In genomic region chr2:200865736-200865995, GRCh38 we compare ENCODE assay signal across 18 cellular contexts. TPM values are rescaled to one million over a fixed set of nuclear protein-coding genes. Genes with fewer than 3 reads are reported as not detected.
A peak's percentile ranks its signal among the peaks of the same experiment; 100 is the strongest.
DNase-seq lines count a peak whose midpoint lies in the region; ATAC-seq and TF ChIP-seq lines count a peak whose summit lies in the region.
"Had no signal": no experiment of that assay in that cellular context is flagged by ENCODE, and none has a peak within 500 bp of the region (broad histone marks: within the 10 kb centered on the region; RNA-seq: fewer than 3 reads in every experiment).

No MANE protein-coding gene starts in this region.

- H3K36me3 ChIP-seq in cardiac muscle cell: peaks cover 9% of the 10 kb centered on the region
- peaks cover 3% of the 10 kb centered on the region; the same call in 1 of the 2 replicates for H3K36me3 ChIP-seq in GM23338 (ENCODE audit: insufficient read depth)

- no peaks in the 10 kb centered on the region for H3K9me2 ChIP-seq in GM23338 (ENCODE audit: insufficient read depth)

- H3K4me1 ChIP-seq in cardiac muscle cell (ENCODE audit: low read depth) (peaks cover 20% of the 10 kb centered on the region), GM23338 (ENCODE audit: insufficient read depth) (peaks cover 18% of the 10 kb centered on the region), foreskin keratinocyte (no peaks in the 10 kb centered on the region)

- no peak overlapping the region for H3K4me3 ChIP-seq in cardiac muscle cell
- H3K4me3 ChIP-seq in GM23338: no peak overlapping the region
- H3K4me3 ChIP-seq: body of pancreas had no signal

- H3K36me3 Mint-ChIP-seq in GM23338 (ENCODE audit: low read depth): peaks cover 17% of the 10 kb centered on the region
- H3K36me3 Mint-ChIP-seq in immature natural killer cell: peaks cover 15 to 19% (median 19%) of the 10 kb centered on the region in 3 donors
- H3K36me3 Mint-ChIP-seq in stimulated activated effector memory CD8-positive, alpha-beta T cell treated with anti-CD3 and anti-CD28 coated beads, Interleukin-12 subunit alpha, Interleukin-12 subunit beta, amount 100 ng/mL, for 72 hours: peaks cover 60% of the 10 kb centered on the region

- peaks cover 14% of the 10 kb centered on the region for H3K4me1 Mint-ChIP-seq in GM23338
- H3K4me1 Mint-ChIP-seq in immature natural killer cell: peaks cover 34 to 45% of the 10 kb centered on the region in 2 donors
- peaks cover 25% of the 10 kb centered on the region for H3K4me1 Mint-ChIP-seq in stimulated activated effector memory CD8-positive, alpha-beta T cell treated with anti-CD3 and anti-CD28 coated beads, Interleukin-12 subunit alpha, Interleukin-12 subunit beta, amount 100 ng/mL, for 72 hours

- peak overlapping the region; percentile 95 for H2AFZ ChIP-seq in GM23338

- peak overlapping the region; percentile 99 for H3K27ac ChIP-seq in cardiac muscle cell
- no peak overlapping the region for H3K27ac ChIP-seq in GM23338 (ENCODE audit: low read depth)
- H3K27ac ChIP-seq in foreskin keratinocyte: no peak overlapping the region

- H3K27ac Mint-ChIP-seq in GM23338 (no peak overlapping the region), immature natural killer cell (peak overlapping the region in 5 of 6 donors; percentile 55 to 99 (median 95))
- no peak overlapping the region for H3K27ac Mint-ChIP-seq in stimulated activated effector memory CD8-positive, alpha-beta T cell treated with anti-CD3 and anti-CD28 coated beads, Interleukin-12 subunit alpha, Interleukin-12 subunit beta, amount 100 ng/mL, for 72 hours

- no peak for TF ChIP-seq CTCF in cardiac muscle cell (IDR thresholded peaks at IDR 0.05; ENCODE audit: low read depth, low read length)
- TF ChIP-seq CTCF in GM23338 (conservative IDR thresholded peaks at IDR 0.05; ENCODE audit: low read depth in 2 of 2): no peak
- TF ChIP-seq CTCF in foreskin keratinocyte (conservative IDR thresholded peaks at IDR 0.05): no peak

- no peaks in the 10 kb centered on the region for H3F3A ChIP-seq in GM23338 (replicated peaks; ENCODE audit: low read depth)

- H3K27me3 Mint-ChIP-seq in GM23338 (ENCODE audit: insufficient read depth, low read depth, poor library complexity) (peaks cover 10% of the 10 kb centered on the region), immature natural killer cell (ENCODE audit: low read depth in 3 of 3) (peaks cover 26 to 36% (median 32%) of the 10 kb centered on the region in 3 donors)
- H3K27me3 Mint-ChIP-seq: activated naive CD8-positive, alpha-beta T cell; activated T-cell treated with anti-CD3 and anti-CD28 coated beads, Interleukin-2, amount 50 U/mL, for 24 hours had no signal

- DNase-seq in cardiac muscle cell (ENCODE audit: low read depth in 1 of 2, low spot score in 1 of 2) (no peak), Right ventricle myocardium superior (no peak), GM23338 (ENCODE audit: low spot score) (no peak), immature natural killer cell (no peak), mesenteric fat pad (ENCODE audit: low spot score) (no peak), foreskin keratinocyte (no peak), DMS53 treated with DMSO at 0.1 percent for 48 hours (lab: John Stamatoyannopoulos, UW; ENCODE audit: unreplicated experiment) (no peak)
- DNase-seq in stimulated activated effector memory CD8-positive, alpha-beta T cell treated with anti-CD3 and anti-CD28 coated beads, Interleukin-12 subunit alpha, Interleukin-12 subunit beta, amount 100 ng/mL, for 72 hours (ENCODE audit: low spot score in 2 of 2): no peak
- DNase-seq: activated T-cell treated with anti-CD3 and anti-CD28 coated beads, Interleukin-2, amount 50 U/mL, for 24 hours; DMS79 treated with DMSO at 0.1 percent for 48 hours; GOT3; left lung; MV-4-11; NCI-H1694 treated with DMSO at 0.1 percent for 48 hours; NCI-H774; SIG-M5 had no signal

- no peak overlapping the region for H3K4me3 Mint-ChIP-seq in GM23338
- peak overlapping the region in 1 of 5 donors; percentile 8 for H3K4me3 Mint-ChIP-seq in immature natural killer cell
- H3K4me3 Mint-ChIP-seq in stimulated activated effector memory CD8-positive, alpha-beta T cell treated with anti-CD3 and anti-CD28 coated beads, Interleukin-12 subunit alpha, Interleukin-12 subunit beta, amount 100 ng/mL, for 72 hours: peak overlapping the region; percentile 86

- peaks cover 33% of the 10 kb centered on the region for H3K79me2 ChIP-seq in GM23338 (replicated peaks; ENCODE audit: insufficient read depth)

- H3K27me3 ChIP-seq in cardiac muscle cell: no peaks in the 10 kb centered on the region
- no peaks in the 10 kb centered on the region for H3K27me3 ChIP-seq in GM23338 (ENCODE audit: insufficient read depth)
- no peaks in the 10 kb centered on the region for H3K27me3 ChIP-seq in foreskin keratinocyte
- H3K27me3 ChIP-seq: body of pancreas, left lung had no signal

- H4K20me1 ChIP-seq in GM23338 (replicated peaks; ENCODE audit: insufficient read depth): peaks cover 11% of the 10 kb centered on the region; the same call in 1 of the 2 replicates

- no peak for ATAC-seq in Right ventricle myocardium superior (ENCODE audit: poor library complexity)
- ATAC-seq in GM23338: no peak
- ATAC-seq in stimulated activated effector memory CD8-positive, alpha-beta T cell treated with anti-CD3 and anti-CD28 coated beads, Interleukin-12 subunit alpha, Interleukin-12 subunit beta, amount 100 ng/mL, for 72 hours: no peak
- ATAC-seq in foreskin keratinocyte: no peak

- H3K9me3 ChIP-seq in cardiac muscle cell (ENCODE audit: low read depth): no peaks in the 10 kb centered on the region
- H3K9me3 ChIP-seq: body of pancreas, left lung had no signal

- H3K4me2 ChIP-seq in GM23338: no peak overlapping the region

- intact Hi-C loops in Right ventricle myocardium superior (cut with DNase I): no loop called here

- H3K9me3 Mint-ChIP-seq in GM23338 (no peaks in the 10 kb centered on the region), immature natural killer cell (peaks cover 0 to 3% (median 0%) of the 10 kb centered on the region in 6 donors)
- no peaks in the 10 kb centered on the region for H3K9me3 Mint-ChIP-seq in stimulated activated effector memory CD8-positive, alpha-beta T cell treated with anti-CD3 and anti-CD28 coated beads, Interleukin-12 subunit alpha, Interleukin-12 subunit beta, amount 100 ng/mL, for 72 hours
- H3K9me3 Mint-ChIP-seq: activated T-cell treated with anti-CD3 and anti-CD28 coated beads, Interleukin-2, amount 50 U/mL, for 24 hours had no signal

TF ChIP-seq in GM23338, 12 proteins besides CTCF, POLR2A, EP300 and RAD21 (continues in another document):
- no peak for TF ChIP-seq POLR2AphosphoS5 (IDR thresholded peaks at IDR 0.05; ENCODE audit: low read depth)

RNA-seq across cellular contexts. Expression of gene CLK1, which starts 1.2 kb away (rescaled TPM):
- total RNA-seq in cardiac muscle cell: 76.3 and 108 TPM in 2 replicates
- 65.2 and 87.1 TPM in 2 replicates for polyA plus RNA-seq in cardiac muscle cell
- total RNA-seq in Right ventricle myocardium superior: 44.1 TPM
- 26.7 and 43.3 TPM in 2 replicates for total RNA-seq in GM23338 (2014; rRNA removed; shearing (Covaris generic))
- 36.0 and 44.7 TPM in 2 replicates for polyA plus RNA-seq in GM23338 (2016; fragmentation: Nextera tagmentation; extraction: Ambion mirVana)
- 10 to 100 TPM; 26.2 to 48.7 (median 47.9) TPM for polyA plus RNA-seq in immature natural killer cell
- total RNA-seq in mesenteric fat pad: 105 TPM
- total RNA-seq in foreskin keratinocyte: 34.9 and 39.6 TPM in 2 replicates
- 25.4 and 30.9 TPM in 2 replicates for polyA plus RNA-seq in foreskin keratinocyte

RNA-seq across cellular contexts. Expression of gene PPIL3, which starts 23.2 kb away (rescaled TPM):
- total RNA-seq in cardiac muscle cell (64.8 and 82.6 TPM in 2 replicates), Right ventricle myocardium superior (27.9 TPM), mesenteric fat pad (19.8 TPM), foreskin keratinocyte (27.4 and 29.0 TPM in 2 replicates)
- polyA plus RNA-seq in cardiac muscle cell (68.8 and 77.5 TPM in 2 replicates), GM23338 (2016; fragmentation: Nextera tagmentation; extraction: Ambion mirVana) (42.1 and 54.0 TPM in 2 replicates), immature natural killer cell (10 to 100 TPM; 17.9 to 30.4 (median 25.7) TPM), foreskin keratinocyte (28.9 and 29.2 TPM in 2 replicates)
- 42.9 and 123 TPM in 2 replicates for total RNA-seq in GM23338 (2014; rRNA removed; shearing (Covaris generic))

RNA-seq across cellular contexts. Expression of gene NIF3L1, which starts 23.5 kb away (rescaled TPM):
- total RNA-seq in cardiac muscle cell: 26.9 and 29.2 TPM in 2 replicates
- 37.6 and 43.0 TPM in 2 replicates for polyA plus RNA-seq in cardiac muscle cell
- total RNA-seq in Right ventricle myocardium superior: 15.3 TPM
- 53.0 and 63.9 TPM in 2 replicates for total RNA-seq in GM23338 (2014; rRNA removed; shearing (Covaris generic))
- polyA plus RNA-seq in GM23338 (2016; fragmentation: Nextera tagmentation; extraction: Ambion mirVana): 62.8 and 70.8 TPM in 2 replicates
- polyA plus RNA-seq in immature natural killer cell: 10 to 100 TPM; 13.5 to 31.0 (median 20.9) TPM
- 13.7 TPM for total RNA-seq in mesenteric fat pad
- 38.6 and 43.5 TPM in 2 replicates for total RNA-seq in foreskin keratinocyte
- 30.7 and 38.1 TPM in 2 replicates for polyA plus RNA-seq in foreskin keratinocyte

RNA-seq across cellular contexts. Expression of gene BZW1, which starts 54.0 kb away (rescaled TPM):
- total RNA-seq in cardiac muscle cell (92.9 and 159 TPM in 2 replicates), Right ventricle myocardium superior (72.2 TPM), mesenteric fat pad (332 TPM), foreskin keratinocyte (389 and 399 TPM in 2 replicates)
- polyA plus RNA-seq in cardiac muscle cell (133 and 159 TPM in 2 replicates), GM23338 (2016; fragmentation: Nextera tagmentation; extraction: Ambion mirVana) (105 and 118 TPM in 2 replicates), immature natural killer cell (100 to 1,000 TPM; 354 to 367 (median 365) TPM), foreskin keratinocyte (97.3 and 119 TPM in 2 replicates)
- 265 and 323 TPM in 2 replicates for total RNA-seq in GM23338 (2014; rRNA removed; shearing (Covaris generic))

Comparison
In these comparisons a context has a peak if more than half of its experiments do, and no peak if none do; other contexts are left out.
1. H3K27ac Mint-ChIP-seq: peak in immature natural killer cell (5 of 6); none in GM23338 (single experiment) and stimulated activated effector memory CD8-positive, alpha-beta T cell treated with anti-CD3 and anti-CD28 coated beads, Interleukin-12 subunit alpha, Interleukin-12 subunit beta, amount 100 ng/mL, for 72 hours (single experiment).